ENCODE assay signal across 1 cellular context in the genomic region with DNA sequence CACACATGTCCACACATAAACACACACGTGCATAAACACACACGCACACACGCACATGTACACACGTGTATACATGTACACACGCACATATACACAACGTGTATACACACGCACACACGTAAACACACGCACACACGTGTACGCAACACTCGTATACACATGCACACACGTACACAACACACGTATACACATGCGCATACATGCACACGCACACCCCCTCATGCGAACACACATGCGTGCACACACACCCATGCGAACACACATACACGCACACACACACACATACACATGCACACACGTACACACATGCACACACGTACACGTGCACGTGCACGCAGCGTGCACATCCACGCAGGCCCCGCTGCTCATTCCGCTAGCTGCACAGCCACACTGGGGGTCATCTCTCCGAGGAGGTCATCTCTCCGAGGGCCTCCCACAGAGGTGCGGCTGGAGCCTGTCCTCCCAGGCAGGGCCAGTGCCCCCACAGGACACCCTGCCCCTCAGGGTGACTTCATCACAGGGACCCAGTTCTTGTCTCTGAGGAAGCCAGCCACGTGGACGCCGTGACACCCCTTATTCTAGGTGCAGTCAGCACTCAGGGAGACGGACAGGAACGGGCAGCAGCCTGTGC.
TF ChIP-seq lines count a peak whose summit lies in the region.

No MANE protein-coding gene starts in this region.

TF ChIP-seq in WTC11, 78 proteins besides CTCF, POLR2A, EP300 and RAD21 (continued from another document):
- TF ChIP-seq, protein P1, sequence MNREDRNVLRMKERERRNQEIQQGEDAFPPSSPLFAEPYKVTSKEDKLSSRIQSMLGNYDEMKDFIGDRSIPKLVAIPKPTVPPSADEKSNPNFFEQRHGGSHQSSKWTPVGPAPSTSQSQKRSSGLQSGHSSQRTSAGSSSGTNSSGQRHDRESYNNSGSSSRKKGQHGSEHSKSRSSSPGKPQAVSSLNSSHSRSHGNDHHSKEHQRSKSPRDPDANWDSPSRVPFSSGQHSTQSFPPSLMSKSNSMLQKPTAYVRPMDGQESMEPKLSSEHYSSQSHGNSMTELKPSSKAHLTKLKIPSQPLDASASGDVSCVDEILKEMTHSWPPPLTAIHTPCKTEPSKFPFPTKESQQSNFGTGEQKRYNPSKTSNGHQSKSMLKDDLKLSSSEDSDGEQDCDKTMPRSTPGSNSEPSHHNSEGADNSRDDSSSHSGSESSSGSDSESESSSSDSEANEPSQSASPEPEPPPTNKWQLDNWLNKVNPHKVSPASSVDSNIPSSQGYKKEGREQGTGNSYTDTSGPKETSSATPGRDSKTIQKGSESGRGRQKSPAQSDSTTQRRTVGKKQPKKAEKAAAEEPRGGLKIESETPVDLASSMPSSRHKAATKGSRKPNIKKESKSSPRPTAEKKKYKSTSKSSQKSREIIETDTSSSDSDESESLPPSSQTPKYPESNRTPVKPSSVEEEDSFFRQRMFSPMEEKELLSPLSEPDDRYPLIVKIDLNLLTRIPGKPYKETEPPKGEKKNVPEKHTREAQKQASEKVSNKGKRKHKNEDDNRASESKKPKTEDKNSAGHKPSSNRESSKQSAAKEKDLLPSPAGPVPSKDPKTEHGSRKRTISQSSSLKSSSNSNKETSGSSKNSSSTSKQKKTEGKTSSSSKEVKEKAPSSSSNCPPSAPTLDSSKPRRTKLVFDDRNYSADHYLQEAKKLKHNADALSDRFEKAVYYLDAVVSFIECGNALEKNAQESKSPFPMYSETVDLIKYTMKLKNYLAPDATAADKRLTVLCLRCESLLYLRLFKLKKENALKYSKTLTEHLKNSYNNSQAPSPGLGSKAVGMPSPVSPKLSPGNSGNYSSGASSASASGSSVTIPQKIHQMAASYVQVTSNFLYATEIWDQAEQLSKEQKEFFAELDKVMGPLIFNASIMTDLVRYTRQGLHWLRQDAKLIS (CRISPR knock-in tag; IDR thresholded peaks at IDR 0.05; ENCODE audit: borderline replicate concordance), result no peak
TF ChIP-seq in WTC11: peak in this region for 0.
